ENCODE assay signal across 18 cellular contexts in genomic region chr2:85692039-85692645, GRCh38. TPM values are rescaled to one million over a fixed set of nuclear protein-coding genes. Genes with fewer than 3 reads are reported as not detected.
"Had no signal": no experiment of that assay in that cellular context is flagged by ENCODE, and none has a peak within 500 bp of the region (broad histone marks: within the 10 kb centered on the region; RNA-seq: fewer than 3 reads in every experiment).

No MANE protein-coding gene starts in this region.

- H3K9me3 Mint-ChIP-seq: activated B cell treated with CpG ODN at 0.5 μM for 24 hours; activated CD4-positive, alpha-beta T cell treated with anti-CD3 and anti-CD28 coated beads, Interleukin-2, amount 10 ng/mL, durations not matched to agents 24 days and 14 days; activated T-cell treated with anti-CD3 and anti-CD28 coated beads, Interleukin-2, amount 50 U/mL, for 24 hours; neural progenitor cell had no signal

- H3K4me3 Mint-ChIP-seq: activated B cell treated with CpG ODN at 0.5 μM for 24 hours; activated CD4-positive, alpha-beta T cell treated with anti-CD3 and anti-CD28 coated beads, Interleukin-2, amount 10 ng/mL, durations not matched to agents 24 days and 14 days; activated T-cell treated with anti-CD3 and anti-CD28 coated beads, Interleukin-2, amount 50 U/mL, for 24 hours; neural progenitor cell had no signal

- H3K4me1 Mint-ChIP-seq: activated B cell treated with CpG ODN at 0.5 μM for 24 hours had no signal

- DNase-seq: activated B cell treated with CpG ODN at 0.5 μM for 24 hours; activated CD4-positive, alpha-beta T cell treated with anti-CD3 and anti-CD28 coated beads, Interleukin-2, amount 10 ng/mL, durations not matched to agents 24 days and 14 days; activated effector memory CD4-positive, alpha-beta T cell treated with Interleukin-2 at 50 U/mL for 16 hours; activated naive CD4-positive, alpha-beta T cell treated with anti-CD3 and anti-CD28 coated beads, Interleukin-2, amount 50 U/mL, for 16 hours; activated T-cell treated with anti-CD3 and anti-CD28 coated beads, Interleukin-2, amount 50 U/mL, for 24 hours; effector CD4-positive, alpha-beta T cell; left ventricle myocardium superior; right cardiac atrium; SK-N-SH; stimulated activated CD4-positive, alpha-beta T cell treated with anti-CD3 and anti-CD28 coated beads, Interleukin-2, amount 100 ng/mL, for 48 hours had no signal

- ATAC-seq: esophagus mucosa, gastrocnemius medialis, left ventricle myocardium superior, right cardiac atrium had no signal

- H3K36me3 Mint-ChIP-seq: neural progenitor cell had no signal

- H3K27ac Mint-ChIP-seq: activated B cell treated with CpG ODN at 0.5 μM for 24 hours; activated CD4-positive, alpha-beta T cell treated with anti-CD3 and anti-CD28 coated beads, Interleukin-2, amount 10 ng/mL, durations not matched to agents 24 days and 14 days; activated T-cell treated with anti-CD3 and anti-CD28 coated beads, Interleukin-2, amount 50 U/mL, for 24 hours; neural progenitor cell had no signal

RNA-seq across cellular contexts. Expression of gene GNLY, which starts 2.0 kb away (rescaled TPM):
- total RNA-seq: cerebellum, osteocyte, skeletal muscle tissue had no signal

RNA-seq across cellular contexts. Expression of gene SFTPB, which starts 24.1 kb away (rescaled TPM):
- total RNA-seq: activated B cell treated with CpG ODN at 0.5 μM for 24 hours; activated CD4-positive, alpha-beta T cell treated with anti-CD3 and anti-CD28 coated beads, Interleukin-2, amount 10 ng/mL, durations not matched to agents 24 days and 14 days; gastrocnemius medialis; mononuclear cell; osteocyte; skeletal muscle tissue; thoracic aorta had no signal
